In genomic region chr3:140910860-140911259, GRCh38 we compare ENCODE assay signal across 11 cellular contexts. TPM values are rescaled to one million over a fixed set of nuclear protein-coding genes. Genes with fewer than 3 reads are reported as not detected.
A peak's percentile ranks its signal among the peaks of the same experiment; 100 is the strongest.
DNase-seq lines count a peak whose midpoint lies in the region; TF ChIP-seq lines count a peak whose summit lies in the region.
"Had no signal": no experiment of that assay in that cellular context is flagged by ENCODE, and none has a peak within 500 bp of the region (broad histone marks: within the 10 kb centered on the region; RNA-seq: fewer than 3 reads in every experiment).

No MANE protein-coding gene starts in this region.

- peak; percentile 28 for DNase-seq in ACHN
- peak; percentile 61 for DNase-seq in HEK293T (ENCODE audit: extremely low spot score)
- peak in 29 of 56 donors; percentile 1 to 39 (median 10) for DNase-seq in amygdala (lab: John Stamatoyannopoulos, UW)
- DNase-seq in iris pigment epithelial cell (ENCODE audit: low read depth): peak; percentile 20
- DNase-seq in NCI-H1092 (lab: John Stamatoyannopoulos, UW): no peak
- DNase-seq in GOT3 (lab: John Stamatoyannopoulos, UW): no peak
- DNase-seq in GM10248 (ENCODE audit: extremely low spot score): no peak
- no peak for DNase-seq in activated naive CD4-positive, alpha-beta T cell treated with anti-CD3 and anti-CD28 coated beads for 36 hours
- DNase-seq: activated T-cell treated with anti-CD3 and anti-CD28 coated beads, Interleukin-2, amount 50 U/mL, for 72 hours; heart right ventricle; NK-92 treated with Interleukin-12 subunit alpha and Interleukin-12 subunit beta, amount 100 ng/mL, for 24 hours had no signal

- in situ Hi-C loops in ACHN (cut with HindIII; ENCODE audit: low pct_ligation_motif_present, low pct_unique_long_range_greater_than_20kb, low sequenced_read_pairs): no loop called here

- CTCF ChIA-PET in HEK293T (lab: Yijun Ruan, JAX) (interaction anchor here (1.3 kb wide), 1 partner anchor 12 kb away, joined by 7 read pairs; no protein-coding TSS in a partner anchor), GM10248 (lab: Yijun Ruan, JAX) (interaction anchor here (1.6 kb wide), 1 partner anchor 281 kb away, joined by 4 read pairs; no protein-coding TSS in a partner anchor)
- CTCF ChIA-PET in activated naive CD4-positive, alpha-beta T cell treated with anti-CD3 and anti-CD28 coated beads for 36 hours (lab: Charles Lee): no interaction called here

- no peaks in the 10 kb centered on the region for H3K36me3 Mint-ChIP-seq in activated naive CD4-positive, alpha-beta T cell treated with anti-CD3 and anti-CD28 coated beads for 36 hours (ENCODE audit: low read depth)

- intact Hi-C loops in activated naive CD4-positive, alpha-beta T cell treated with anti-CD3 and anti-CD28 coated beads for 36 hours (cut with micrococcal nuclease): no loop called here

- H3K9me3 Mint-ChIP-seq in activated naive CD4-positive, alpha-beta T cell treated with anti-CD3 and anti-CD28 coated beads for 36 hours: no peaks in the 10 kb centered on the region
- H3K9me3 Mint-ChIP-seq: activated T-cell treated with anti-CD3 and anti-CD28 coated beads, Interleukin-2, amount 50 U/mL, for 72 hours had no signal

- no peaks in the 10 kb centered on the region for H3K4me1 Mint-ChIP-seq in activated naive CD4-positive, alpha-beta T cell treated with anti-CD3 and anti-CD28 coated beads for 36 hours (ENCODE audit: low read depth)

- TF ChIP-seq CTCF in GM10248 (IDR thresholded peaks at IDR 0.05; ENCODE audit: control extremely low read depth, extremely low read depth, low read depth, missing control alignments): no peak

- no peak overlapping the region for H3K27ac Mint-ChIP-seq in activated naive CD4-positive, alpha-beta T cell treated with anti-CD3 and anti-CD28 coated beads for 36 hours
- H3K27ac Mint-ChIP-seq: activated T-cell treated with anti-CD3 and anti-CD28 coated beads, Interleukin-2, amount 50 U/mL, for 72 hours had no signal

- POLR2A ChIA-PET in HEK293T (lab: Yijun Ruan, JAX) (no interaction called here), GM10248 (lab: Yijun Ruan, JAX) (no interaction called here)

- H3K27me3 Mint-ChIP-seq in activated naive CD4-positive, alpha-beta T cell treated with anti-CD3 and anti-CD28 coated beads for 36 hours (ENCODE audit: low read depth): peaks cover 4% of the 10 kb centered on the region

- H3K4me3 Mint-ChIP-seq in activated naive CD4-positive, alpha-beta T cell treated with anti-CD3 and anti-CD28 coated beads for 36 hours: no peak overlapping the region
- H3K4me3 Mint-ChIP-seq: activated T-cell treated with anti-CD3 and anti-CD28 coated beads, Interleukin-2, amount 50 U/mL, for 72 hours had no signal

TF ChIP-seq in HEK293T, 16 proteins besides CTCF, POLR2A, EP300 and RAD21:
- TF ChIP-seq CTBP1 (IDR thresholded peaks at IDR 0.05; ENCODE audit: borderline replicate concordance): no peak
- TF ChIP-seq NFRKB (IDR thresholded peaks at IDR 0.05): no peak
- no peak for TF ChIP-seq L3MBTL2 (conservative IDR thresholded peaks at IDR 0.05)
- TF ChIP-seq LEF1 (IDR thresholded peaks at IDR 0.05; ENCODE audit: borderline replicate concordance): no peak
- no peak for TF ChIP-seq FOXM1 (IDR thresholded peaks at IDR 0.05; ENCODE audit: borderline replicate concordance)
- TF ChIP-seq SUZ12 (IDR thresholded peaks at IDR 0.05): no peak
- no peak for TF ChIP-seq SP1 (IDR thresholded peaks at IDR 0.05)
- TF ChIP-seq ZNF384 (IDR thresholded peaks at IDR 0.05): no peak
- no peak for TF ChIP-seq FOXK2 (IDR thresholded peaks at IDR 0.05)
- TF ChIP-seq TARDBP (IDR thresholded peaks at IDR 0.05): no peak
- TF ChIP-seq BHLHE40 (IDR thresholded peaks at IDR 0.05; ENCODE audit: borderline replicate concordance): no peak
- TF ChIP-seq ELF4 (IDR thresholded peaks at IDR 0.05): no peak
- no peak for TF ChIP-seq ARNT (IDR thresholded peaks at IDR 0.05)
- TF ChIP-seq PKNOX1 (IDR thresholded peaks at IDR 0.05): no peak
- TF ChIP-seq HDGF (IDR thresholded peaks at IDR 0.05; ENCODE audit: borderline replicate concordance): no peak
- no peak for TF ChIP-seq FOXA1 (IDR thresholded peaks at IDR 0.05)

RNA-seq across cellular contexts. Expression of gene SLC25A36, which starts 30.8 kb away (rescaled TPM):
- total RNA-seq in activated naive CD4-positive, alpha-beta T cell treated with anti-CD3 and anti-CD28 coated beads for 36 hours: 10 to 100 TPM; 48.7 to 50.1 TPM

Comparison
In these comparisons a context has a peak if more than half of its experiments do, and no peak if none do; other contexts are left out.
1. DNase-seq: peak in ACHN (single experiment), HEK293T (single experiment), amygdala (29 of 56) and iris pigment epithelial cell (single experiment); none in NCI-H1092 (single experiment), GOT3 (single experiment), GM10248 (single experiment) and activated naive CD4-positive, alpha-beta T cell treated with anti-CD3 and anti-CD28 coated beads for 36 hours (single experiment).